In genomic region chr2:71380665-71381064, GRCh38 we compare ENCODE assay signal across 17 cellular contexts. TPM values are rescaled to one million over a fixed set of nuclear protein-coding genes. Genes with fewer than 3 reads are reported as not detected.
DNase-seq lines count a peak whose midpoint lies in the region; ATAC-seq and TF ChIP-seq lines count a peak whose summit lies in the region.
"Had no signal": no experiment of that assay in that cellular context is flagged by ENCODE, and none has a peak within 500 bp of the region (broad histone marks: within the 10 kb centered on the region; RNA-seq: fewer than 3 reads in every experiment).

No MANE protein-coding gene starts in this region.

- peak; percentile 4 for DNase-seq in AG04449 (ENCODE audit: low read depth, low spot score)
- no peak for DNase-seq in CD4-positive, alpha-beta T cell
- peak; percentile 58 for DNase-seq in NCI-H226
- DNase-seq in fibroblast of villous mesenchyme (ENCODE audit: low read depth): peak; percentile 38
- no peak for DNase-seq in NCI-H748 treated with DMSO at 0.1 percent for 48 hours (lab: John Stamatoyannopoulos, UW)
- no peak for DNase-seq in mesenteric fat pad (ENCODE audit: low spot score)
- DNase-seq in omental fat pad (ENCODE audit: low spot score): no peak
- DNase-seq: COR-L47, DMS 273 treated with DMSO at 0.1 percent for 48 hours, NCI-H1105, NCI-H1694, NCI-H2081 treated with DMSO at 0.1 percent for 48 hours, NCI-H510A treated with DMSO at 0.1 percent for 48 hours, SJCRH30 had no signal

- intact Hi-C loops in CD4-positive, alpha-beta T cell (cut with DNase I, micrococcal nuclease): no loop called here

- H3K27me3 ChIP-seq in CD4-positive, alpha-beta T cell (ENCODE audit: control insufficient read depth, insufficient read depth, low read length): no peaks in the 10 kb centered on the region
- H3K27me3 ChIP-seq: SJCRH30 had no signal

- ATAC-seq in CD4-positive, alpha-beta T cell (ENCODE audit: poor library complexity): no peak
- no peak for ATAC-seq in omental fat pad (ENCODE audit: low FRiP score)
- ATAC-seq: GM23338, HCT116 had no signal

- H3K9me3 ChIP-seq in CD4-positive, alpha-beta T cell (ENCODE audit: control insufficient read depth, low read length): no peaks in the 10 kb centered on the region
- H3K9me3 ChIP-seq: SJCRH30 had no signal

- peak overlapping the region; percentile 45 for H3K27ac Mint-ChIP-seq in CD4-positive, alpha-beta T cell
- H3K27ac Mint-ChIP-seq: CD14-positive monocyte, GM23338 had no signal

- POLR2A ChIA-PET in AG04449 (lab: Yijun Ruan, JAX): no interaction called here
- POLR2A ChIA-PET in CD4-positive, alpha-beta T cell (lab: Charles Lee): interaction anchor here (1.0 kb wide), 1 partner anchor 12 kb away, joined by 3 read pairs; no protein-coding TSS in a partner anchor

- H3K9me3 Mint-ChIP-seq in CD4-positive, alpha-beta T cell: no peaks in the 10 kb centered on the region
- H3K9me3 Mint-ChIP-seq: CD14-positive monocyte, GM23338 had no signal

- H3K4me3 Mint-ChIP-seq in CD4-positive, alpha-beta T cell: no peak overlapping the region
- H3K4me3 Mint-ChIP-seq: CD14-positive monocyte, GM23338 had no signal

- CTCF ChIA-PET in AG04449 (lab: Yijun Ruan, JAX): interaction anchor here (0.7 to 1.6 kb wide), 4 partner anchors 17 to 81 kb away, joined by 3 to 6 read pairs (median 4); partner anchors contain the start of gene ZNF638
- CTCF ChIA-PET in CD4-positive, alpha-beta T cell (lab: Charles Lee): interaction anchor here (1.2 kb wide), 1 partner anchor 10 kb away, joined by 3 read pairs; no protein-coding TSS in a partner anchor

- TF ChIP-seq CTCF in AG04449 (IDR thresholded peaks at IDR 0.05; ENCODE audit: insufficient read depth, low read length, missing control alignments) (no peak), fibroblast of villous mesenchyme (IDR thresholded peaks at IDR 0.05; ENCODE audit: insufficient read depth, low read depth, low read length) (no peak), omental fat pad (IDR thresholded peaks at IDR 0.05) (no peak)
- no peak for TF ChIP-seq CTCF in CD4-positive, alpha-beta T cell (IDR thresholded peaks at IDR 0.05)

- no peaks in the 10 kb centered on the region for H3K27me3 Mint-ChIP-seq in CD4-positive, alpha-beta T cell

- H3K4me1 Mint-ChIP-seq in CD4-positive, alpha-beta T cell (ENCODE audit: low read depth): peaks cover 26% of the 10 kb centered on the region
- H3K4me1 Mint-ChIP-seq: CD14-positive monocyte, GM23338 had no signal

- H3K36me3 Mint-ChIP-seq in CD4-positive, alpha-beta T cell (ENCODE audit: low read depth): peaks cover 92% of the 10 kb centered on the region

- no peak overlapping the region for H3K4me3 ChIP-seq in AG04449 (ENCODE audit: low read depth, low read length)
- H3K4me3 ChIP-seq in fibroblast of villous mesenchyme (ENCODE audit: low read depth, low read length): no peak overlapping the region
- H3K4me3 ChIP-seq: GM23338, SJCRH30 had no signal

- no peak overlapping the region for H3K27ac ChIP-seq in CD4-positive, alpha-beta T cell (ENCODE audit: low read depth, low read length)
- H3K27ac ChIP-seq: SJCRH30 had no signal

RNA-seq across cellular contexts. Expression of gene ZNF638, which starts 49.1 kb away (rescaled TPM):
- 10 to 100 TPM; 77.8 to 86.4 TPM for total RNA-seq in CD4-positive, alpha-beta T cell
- 117 and 139 TPM in 2 replicates for total RNA-seq in fibroblast of villous mesenchyme
- 93.5 TPM for total RNA-seq in mesenteric fat pad
- 100 to 1,000 TPM; 112 to 264 (median 128) TPM for total RNA-seq in omental fat pad

Comparison
In these comparisons a context has a peak if more than half of its experiments do, and no peak if none do; other contexts are left out.
1. DNase-seq: peak in AG04449 (single experiment), NCI-H226 (single experiment) and fibroblast of villous mesenchyme (single experiment); none in CD4-positive, alpha-beta T cell (0 of 10), NCI-H748 treated with DMSO at 0.1 percent for 48 hours (single experiment), mesenteric fat pad (single experiment) and omental fat pad (single experiment).